ENCODE assay signal across 8 cellular contexts in the genomic region with DNA sequence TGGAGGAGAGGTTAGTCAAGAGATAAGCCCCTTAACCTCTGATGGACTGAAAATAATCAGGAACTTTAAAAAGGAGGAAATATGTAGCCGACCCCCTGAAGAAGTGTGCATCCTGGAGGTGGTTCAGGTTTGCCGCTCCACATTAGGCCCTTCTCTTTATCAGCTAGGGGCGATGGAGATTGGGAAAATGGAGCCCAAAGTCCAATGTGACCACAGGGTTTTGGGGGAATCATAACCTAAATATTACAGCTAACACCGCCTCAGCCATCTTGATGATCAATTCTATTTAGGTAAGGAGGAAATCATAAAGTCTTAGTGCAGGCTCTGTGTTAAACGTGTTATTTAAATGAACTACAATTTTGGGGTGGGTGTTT. TPM values are rescaled to one million over a fixed set of nuclear protein-coding genes. Genes with fewer than 3 reads are reported as not detected.
DNase-seq lines count a peak whose midpoint lies in the region; ATAC-seq and TF ChIP-seq lines count a peak whose summit lies in the region.

No MANE protein-coding gene starts in this region.

- no peak for ATAC-seq in natural killer cell treated with Interleukin-12 subunit alpha and Interleukin-12 subunit beta and Interleukin-15 and Interleukin-18, amount 100 ng/mL, for 72 hours
- ATAC-seq in GM19397 (IDR thresholded peaks at IDR 0.05; ENCODE audit: unreplicated experiment), result no peak

- TF ChIP-seq CTCF in BJ (IDR thresholded peaks at IDR 0.05; ENCODE audit: insufficient read depth, low read depth, low read length) (no peak), LNCaP clone FGC (IDR thresholded peaks at IDR 0.05; ENCODE audit: control insufficient read depth, extremely low read depth, insufficient read depth) (no peak), coronary artery (IDR thresholded peaks at IDR 0.05) (no peak)

- H3K27me3 Mint-ChIP-seq in natural killer cell treated with Interleukin-12 subunit alpha and Interleukin-12 subunit beta and Interleukin-15 and Interleukin-18, amount 100 ng/mL, for 72 hours, result no peaks in the 10 kb centered on the region

- peak overlapping the region; percentile 61 to 84 for H3K27ac Mint-ChIP-seq in natural killer cell treated with Interleukin-12 subunit alpha and Interleukin-12 subunit beta and Interleukin-15 and Interleukin-18, amount 100 ng/mL, for 72 hours

- peaks cover 42 to 53% of the 10 kb centered on the region in 2 donors for H3K4me1 Mint-ChIP-seq in natural killer cell treated with Interleukin-12 subunit alpha and Interleukin-12 subunit beta and Interleukin-15 and Interleukin-18, amount 100 ng/mL, for 72 hours (ENCODE audit: low read depth in 2 of 2)

- peak overlapping the region; percentile 56 for H3K4me3 Mint-ChIP-seq in natural killer cell treated with Interleukin-12 subunit alpha and Interleukin-12 subunit beta and Interleukin-15 and Interleukin-18, amount 100 ng/mL, for 72 hours

- peaks cover 13% of the 10 kb centered on the region for H3K36me3 Mint-ChIP-seq in natural killer cell treated with Interleukin-12 subunit alpha and Interleukin-12 subunit beta and Interleukin-15 and Interleukin-18, amount 100 ng/mL, for 72 hours

- H3K27ac ChIP-seq in coronary artery, result peak overlapping the region in 1 of 2 donors; percentile 6

- H3K4me3 ChIP-seq in BJ (ENCODE audit: low read depth, low read length), result peak overlapping the region; percentile 70
- H3K4me3 ChIP-seq in LNCaP clone FGC (ENCODE audit: low read depth, low read length), result peak overlapping the region; percentile 62
- peak overlapping the region; percentile 94 for H3K4me3 ChIP-seq in coronary artery

- POLR2A ChIA-PET in BJ (lab: Charles Lee), result no interaction called here

- H3K27me3 ChIP-seq in BJ (ENCODE audit: control insufficient read depth, insufficient read depth, low read length), result no peaks in the 10 kb centered on the region

- DNase-seq in BJ (ENCODE audit: low read depth) (no peak), LNCaP clone FGC (ENCODE audit: low read depth) (no peak), coronary artery (ENCODE audit: low spot score) (no peak), pons (ENCODE audit: low spot score) (no peak), NCI-H2196 (lab: John Stamatoyannopoulos, UW; ENCODE audit: unreplicated experiment) (no peak), kidney glomerular epithelial cell (lab: John Stamatoyannopoulos, UW) (no peak)
- DNase-seq in natural killer cell treated with Interleukin-12 subunit alpha and Interleukin-12 subunit beta and Interleukin-15 and Interleukin-18, amount 100 ng/mL, for 72 hours (ENCODE audit: low spot score), result no peak

- H3K36me3 ChIP-seq in BJ (ENCODE audit: control insufficient read depth, insufficient read depth, low read length), result no peaks in the 10 kb centered on the region

- CTCF ChIA-PET in BJ (lab: Yijun Ruan, JAX), result interaction anchor here (0.6 to 1.8 kb wide), 5 partner anchors 10 to 223 kb away, joined by 3 to 6 read pairs (median 4); no protein-coding TSS in a partner anchor

- H3K9me3 Mint-ChIP-seq in natural killer cell treated with Interleukin-12 subunit alpha and Interleukin-12 subunit beta and Interleukin-15 and Interleukin-18, amount 100 ng/mL, for 72 hours, result no peaks in the 10 kb centered on the region

RNA-seq across cellular contexts. Expression of gene OGFRL1, which starts 1.2 kb away (rescaled TPM):
- polyA plus RNA-seq in BJ (2011; rRNA removed), result 5.2 and 14.1 TPM in 2 replicates
- 6.4 and 7.4 TPM in 2 replicates for polyA minus RNA-seq in BJ (2011; rRNA and poly(A)+ RNA removed)
- total RNA-seq in natural killer cell treated with Interleukin-12 subunit alpha and Interleukin-12 subunit beta and Interleukin-15 and Interleukin-18, amount 100 ng/mL, for 72 hours, result 1 to 10 TPM; 9.0 to 9.1 TPM
